Comparison of ENCODE assay signal across 8 cellular contexts in the genomic region with DNA sequence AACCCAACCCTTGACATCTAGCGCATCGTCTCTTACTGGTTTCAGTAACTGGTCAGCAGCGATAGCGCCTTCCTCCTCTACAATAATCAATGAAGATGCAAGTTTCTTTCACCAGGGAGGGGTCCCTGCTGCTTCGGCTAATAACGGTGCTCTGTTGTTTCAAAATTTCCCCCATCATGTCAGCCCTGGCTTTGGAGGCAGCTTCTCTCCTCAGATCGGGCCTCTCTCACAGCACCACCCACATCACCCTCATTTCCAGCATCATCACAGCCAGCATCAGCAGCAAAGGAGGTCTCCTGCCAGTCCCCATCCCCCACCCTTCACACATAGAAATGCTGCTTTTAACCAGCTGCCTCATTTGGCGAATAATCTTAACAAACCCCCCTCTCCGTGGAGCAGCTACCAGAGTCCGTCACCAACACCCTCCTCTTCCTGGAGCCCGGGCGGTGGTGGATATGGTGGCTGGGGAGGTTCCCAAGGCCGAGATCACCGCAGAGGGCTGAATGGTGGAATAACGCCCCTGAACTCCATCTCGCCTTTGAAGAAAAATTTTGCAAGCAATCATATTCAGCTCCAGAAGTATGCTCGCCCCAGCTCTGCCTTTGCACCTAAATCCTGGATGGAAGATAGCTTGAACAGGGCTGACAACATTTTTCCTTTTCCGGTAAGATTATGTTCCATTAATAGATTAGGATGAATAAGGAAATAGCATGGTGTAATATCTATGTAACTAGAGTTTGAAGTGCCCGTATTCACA. TPM values are rescaled to one million over a fixed set of nuclear protein-coding genes. Genes with fewer than 3 reads are reported as not detected.
DNase-seq lines count a peak whose midpoint lies in the region; ATAC-seq, FAIRE-seq and TF ChIP-seq lines count a peak whose summit lies in the region.

No MANE protein-coding gene starts in this region.

- H3K27ac ChIP-seq in iPS-20b (ENCODE audit: low read length) (no peak overlapping the region), small intestine (ENCODE audit: low read depth in 1 of 2, low read length in 1 of 2) (peak overlapping the region; percentile 58 to 72)

- FAIRE-seq in small intestine (lab: Jason Lieb, UNC), result no peak

- TF ChIP-seq CTCF in Calu3 (IDR thresholded peaks at IDR 0.05; ENCODE audit: unreplicated experiment) (no peak), NB4 (IDR thresholded peaks at IDR 0.05; ENCODE audit: low read depth, low read length) (no peak)

- CTCF ChIA-PET in Calu3 (lab: Charles Lee), result interaction anchor here (0.6 to 2.3 kb wide), 9 partner anchors 10 to 274 kb away, joined by 3 to 9 read pairs (median 4); no protein-coding TSS in a partner anchor

- no peak for ATAC-seq in HG03521 (IDR thresholded peaks at IDR 0.05; ENCODE audit: unreplicated experiment)
- no peak for ATAC-seq in HG03442 (IDR thresholded peaks at IDR 0.05; ENCODE audit: unreplicated experiment)
- no peak for ATAC-seq in HG02798 (IDR thresholded peaks at IDR 0.05; ENCODE audit: poor library complexity, unreplicated experiment)

- peaks cover 47% of the 10 kb centered on the region for H3K36me3 Mint-ChIP-seq in Calu3 (ENCODE audit: insufficient read depth, unreplicated experiment)

- peak overlapping the region; percentile 90 for H3K4me3 Mint-ChIP-seq in Calu3 (ENCODE audit: low read depth, unreplicated experiment)

- H3K4me1 Mint-ChIP-seq in Calu3 (ENCODE audit: low read depth, unreplicated experiment), result peaks cover 66% of the 10 kb centered on the region

- H3K4me1 ChIP-seq in iPS-20b (ENCODE audit: insufficient read depth, low read length) (peaks cover 13% of the 10 kb centered on the region), small intestine (ENCODE audit: control insufficient read depth in 2 of 2, insufficient read depth in 1 of 2, low read depth in 1 of 2, low read length in 1 of 2) (peaks cover 8 to 9% of the 10 kb centered on the region in 2 donors)

- H3K9me3 ChIP-seq in iPS-20b (ENCODE audit: insufficient read depth, low read depth, low read length), result no peaks in the 10 kb centered on the region
- H3K9me3 ChIP-seq in small intestine (ENCODE audit: control insufficient read depth, low read depth), result no peaks in the 10 kb centered on the region

- intact Hi-C loops in Calu3 (cut with micrococcal nuclease; ENCODE audit: unreplicated experiment), result no loop called here

- DNase-seq in Calu3 (peak; percentile 10), NB4 (ENCODE audit: low read depth) (no peak), anterior cingulate cortex (lab: John Stamatoyannopoulos, UW) (peak in 53 of 58 donors; percentile 15 to 77 (median 54)), small intestine (peak; percentile 63)

- no TSS peak for BruUV-seq in Calu3 (replicated peaks; lab: Mats Ljungman, UMichigan)

- no peak for TF ChIP-seq POLR2A in NB4 (IDR thresholded peaks at IDR 0.05; ENCODE audit: extremely low read depth, insufficient read length)

- peak overlapping the region; percentile 88 for H3K27ac Mint-ChIP-seq in Calu3 (ENCODE audit: unreplicated experiment)

- no peaks in the 10 kb centered on the region for H3K9me3 Mint-ChIP-seq in Calu3 (ENCODE audit: low read depth, unreplicated experiment)

- H3K27me3 ChIP-seq in iPS-20b (ENCODE audit: insufficient read depth, low read length) (peaks cover 11% of the 10 kb centered on the region; the same call in 1 of the 2 replicates), small intestine (ENCODE audit: control insufficient read depth in 2 of 2, insufficient read depth in 2 of 2, low read length in 2 of 2) (no peaks in the 10 kb centered on the region)

- 32 to 48% (median 47%) methylated on average over 19 of the region's 19 CpGs for WGBS in small intestine, 3 donors

- H3K4me3 ChIP-seq in NB4 (ENCODE audit: low read depth, low read length) (peak overlapping the region; percentile 17), iPS-20b (ENCODE audit: low read length) (peak overlapping the region; percentile 77), small intestine (ENCODE audit: low read depth in 1 of 2, low read length in 2 of 2) (peak overlapping the region in 1 of 2 donors; percentile 71)

- H3K27me3 Mint-ChIP-seq in Calu3 (ENCODE audit: unreplicated experiment), result no peaks in the 10 kb centered on the region

- peak overlapping the region; percentile 22; the same call in 1 of the 2 replicates for H3K9ac ChIP-seq in iPS-20b (ENCODE audit: low read depth, low read length)

- no peaks in the 10 kb centered on the region for H3K36me3 ChIP-seq in iPS-20b (ENCODE audit: insufficient read depth, low read depth, low read length)
- no peaks in the 10 kb centered on the region for H3K36me3 ChIP-seq in small intestine (ENCODE audit: control insufficient read depth in 2 of 2, insufficient read depth in 2 of 2, low read length in 2 of 2)

RNA-seq across cellular contexts. Expression of a gene that starts 2.2 kb away (rescaled TPM):
- 30.8 and 32.0 TPM in 2 replicates for total RNA-seq in Calu3 (2022)
- polyA plus RNA-seq in small intestine, result 10 to 100 TPM in 1 of 3 donors, 1 to 10 TPM in 2; 7.8 to 17.8 (median 8.1) TPM
